Comparison of ENCODE assay signal across 31 cellular contexts in genomic region chr2:214393796-214394195, GRCh38.
"Had no signal": no experiment of that assay in that cellular context is flagged by ENCODE, and none has a peak within 500 bp of the region (broad histone marks: within the 10 kb centered on the region; RNA-seq: fewer than 3 reads in every experiment).

No MANE protein-coding gene starts in this region.

- ATAC-seq: activated CD4-positive, CD25-positive, alpha-beta regulatory T cell treated with anti-CD3 and anti-CD28 coated beads, Interleukin-2, amount 50 U/mL, for 24 hours; activated CD8-positive, alpha-beta T cell treated with anti-CD3 and anti-CD28 coated beads, Interleukin-2, amount 10 ng/mL, durations not matched to agents 7 days and 5 days; activated T-cell treated with anti-CD3 and anti-CD28 coated beads, Interleukin-2, amount 50 U/mL, for 72 hours; body of pancreas; foreskin keratinocyte; gastrocnemius medialis; heart left ventricle; T-helper 17 cell had no signal

- DNase-seq: activated B cell treated with CpG ODN at 0.5 μM for 24 hours; activated CD4-positive, alpha-beta memory T cell treated with anti-CD3 and anti-CD28 coated beads for 36 hours; activated CD4-positive, alpha-beta T cell treated with anti-CD3 and anti-CD28 coated beads for 48 hours; activated CD8-positive, alpha-beta memory T cell treated with anti-CD3 and anti-CD28 coated beads, Interleukin-2, amount 50 U/mL, for 48 hours; activated CD8-positive, alpha-beta T cell treated with anti-CD3 and anti-CD28 coated beads, Interleukin-2, amount 10 ng/mL, durations not matched to agents 7 days and 5 days; activated gamma-delta T cell; activated naive CD4-positive, alpha-beta T cell; activated naive CD4-positive, alpha-beta T cell treated with anti-CD3 and anti-CD28 coated beads, Interleukin-2, amount 50 U/mL, for 16 hours; activated T-cell treated with anti-CD3 and anti-CD28 coated beads for 4 hours; activated T-cell treated with anti-CD3 and anti-CD28 coated beads, Interleukin-2, amount 50 U/mL, for 24 hours; activated T-cell treated with anti-CD3 and anti-CD28 coated beads, Interleukin-2, amount 50 U/mL, for 72 hours; adrenal gland; amygdala; aorta; body of pancreas; caudate nucleus; cortex of kidney; dermis blood vessel endothelial cell; effector CD4-positive, alpha-beta T cell; esophagus squamous epithelium; foreskin keratinocyte; gastrocnemius medialis; glutamatergic neuron; heart left ventricle; hypothalamus; T-helper 17 cell; T1000; WERI-Rb-1 had no signal

- H3K4me1 Mint-ChIP-seq: activated B cell treated with CpG ODN at 0.5 μM for 24 hours, T-helper 17 cell had no signal

- H3K4me3 Mint-ChIP-seq: activated B cell treated with CpG ODN at 0.5 μM for 24 hours; activated CD4-positive, alpha-beta memory T cell treated with anti-CD3 and anti-CD28 coated beads for 36 hours; activated CD8-positive, alpha-beta T cell treated with anti-CD3 and anti-CD28 coated beads, Interleukin-2, amount 10 ng/mL, durations not matched to agents 7 days and 5 days; activated naive CD8-positive, alpha-beta T cell; activated T-cell treated with anti-CD3 and anti-CD28 coated beads, Interleukin-2, amount 50 U/mL, for 24 hours; activated T-cell treated with anti-CD3 and anti-CD28 coated beads, Interleukin-2, amount 50 U/mL, for 72 hours; T-helper 17 cell; T-helper 2 cell treated with Interferon-gamma antibody and Interleukin-4, amounts not matched to agents 5 μg/mL and 100 μg/mL, for 36 hours had no signal

- H3K9me3 Mint-ChIP-seq: activated B cell treated with CpG ODN at 0.5 μM for 24 hours; activated CD4-positive, alpha-beta memory T cell treated with anti-CD3 and anti-CD28 coated beads for 36 hours; activated T-cell treated with anti-CD3 and anti-CD28 coated beads, Interleukin-2, amount 50 U/mL, for 24 hours; activated T-cell treated with anti-CD3 and anti-CD28 coated beads, Interleukin-2, amount 50 U/mL, for 72 hours; T-helper 2 cell treated with Interferon-gamma antibody and Interleukin-4, amounts not matched to agents 5 μg/mL and 100 μg/mL, for 36 hours had no signal

- H3K27me3 Mint-ChIP-seq: activated B cell treated with CpG ODN at 0.5 μM for 24 hours; activated CD4-positive, alpha-beta memory T cell treated with anti-CD3 and anti-CD28 coated beads for 36 hours; activated naive CD8-positive, alpha-beta T cell; activated T-cell treated with anti-CD3 and anti-CD28 coated beads, Interleukin-2, amount 50 U/mL, for 24 hours; T-helper 17 cell had no signal

- H3K36me3 Mint-ChIP-seq: activated CD4-positive, alpha-beta memory T cell treated with anti-CD3 and anti-CD28 coated beads for 36 hours; activated naive CD8-positive, alpha-beta T cell had no signal

- H3K27ac Mint-ChIP-seq: activated B cell treated with CpG ODN at 0.5 μM for 24 hours; activated CD4-positive, alpha-beta memory T cell treated with anti-CD3 and anti-CD28 coated beads for 36 hours; activated CD8-positive, alpha-beta T cell treated with anti-CD3 and anti-CD28 coated beads, Interleukin-2, amount 10 ng/mL, durations not matched to agents 7 days and 5 days; activated naive CD8-positive, alpha-beta T cell; activated T-cell treated with anti-CD3 and anti-CD28 coated beads, Interleukin-2, amount 50 U/mL, for 24 hours; activated T-cell treated with anti-CD3 and anti-CD28 coated beads, Interleukin-2, amount 50 U/mL, for 72 hours; T-helper 17 cell; T-helper 2 cell treated with Interferon-gamma antibody and Interleukin-4, amounts not matched to agents 5 μg/mL and 100 μg/mL, for 36 hours had no signal
